ENCODE assay signal across 16 cellular contexts in the genomic region with DNA sequence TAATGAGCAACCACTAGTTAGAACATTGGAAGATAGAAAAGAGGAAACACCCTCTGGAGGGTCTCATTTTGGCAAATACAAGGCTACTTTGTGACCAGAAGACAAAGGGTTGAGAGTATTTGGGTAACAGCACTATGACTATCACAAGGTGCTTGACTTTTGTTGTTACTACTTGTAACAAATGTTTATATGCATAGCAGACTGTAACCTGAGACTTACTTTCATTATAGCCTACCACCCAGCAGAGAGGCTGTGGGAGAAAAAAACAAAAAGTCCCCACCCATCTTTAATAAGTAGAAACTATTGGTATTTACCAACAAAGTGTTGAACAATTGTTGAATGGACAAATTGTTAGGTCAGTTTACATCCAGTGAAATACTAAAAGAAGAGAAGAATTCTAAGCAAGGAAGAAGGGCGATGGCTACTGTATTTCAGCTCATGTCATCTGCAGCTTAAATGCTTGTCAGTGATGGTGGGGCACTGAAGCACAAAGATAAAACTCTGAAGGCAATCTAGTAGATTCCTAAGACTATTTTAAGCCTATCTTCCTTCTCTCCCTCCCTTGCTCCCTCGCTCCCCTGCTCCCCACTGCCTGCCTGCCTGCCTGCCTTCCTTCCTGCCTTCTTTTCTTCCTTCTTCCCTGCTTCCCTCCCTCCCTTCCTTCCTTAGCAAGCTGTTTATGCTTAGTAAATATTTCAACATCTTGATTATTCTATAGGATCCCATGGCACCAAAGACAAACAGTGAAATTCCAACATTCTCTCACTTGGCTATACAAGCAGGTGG.
DNase-seq lines count a peak whose midpoint lies in the region; ATAC-seq, FAIRE-seq and TF ChIP-seq lines count a peak whose summit lies in the region.
"Had no signal": no experiment of that assay in that cellular context is flagged by ENCODE, and none has a peak within 500 bp of the region (broad histone marks: within the 10 kb centered on the region; RNA-seq: fewer than 3 reads in every experiment).

No MANE protein-coding gene starts in this region.

- no peak for FAIRE-seq in H54 (lab: Jason Lieb, UNC)
- FAIRE-seq: K562 had no signal

- no peak overlapping the region for H3K18ac ChIP-seq in mesenchymal stem cell (ENCODE audit: low read depth in 1 of 2, low read length in 2 of 2)

- H3K79me1 ChIP-seq in mesenchymal stem cell (replicated peaks; ENCODE audit: low read length, poor library complexity, severe bottlenecking), result no peaks in the 10 kb centered on the region

- H3K14ac ChIP-seq in mesenchymal stem cell (ENCODE audit: low read length in 2 of 2), result no peak overlapping the region

- H3K4me1 ChIP-seq in HUES48 (ENCODE audit: control insufficient read depth, insufficient read depth, low read length) (peaks cover 16% of the 10 kb centered on the region), mesenchymal stem cell (ENCODE audit: control insufficient read depth, insufficient read depth, low read depth, low read length) (no peaks in the 10 kb centered on the region)

- peak overlapping the region; percentile 21; the same call in 1 of the 2 replicates for H3K4me3 ChIP-seq in HUES48 (ENCODE audit: low read depth, low read length)
- no peak overlapping the region for H3K4me3 ChIP-seq in mesenchymal stem cell (ENCODE audit: insufficient read depth in 1 of 2, low read depth in 1 of 2, low read length in 2 of 2)
- H3K4me3 ChIP-seq: GM23248, K562 had no signal

- 86% methylated on average over 2 of the region's 2 CpGs for WGBS in mesenchymal stem cell

- H3K9ac ChIP-seq in HUES48 (ENCODE audit: low read depth, low read length), result no peak overlapping the region
- no peak overlapping the region for H3K9ac ChIP-seq in mesenchymal stem cell (ENCODE audit: low read length)
- H3K9ac ChIP-seq: GM23248 had no signal

- H3K36me3 ChIP-seq in HUES48 (ENCODE audit: control insufficient read depth, insufficient read depth, low read length), result no peaks in the 10 kb centered on the region
- H3K36me3 ChIP-seq in mesenchymal stem cell (ENCODE audit: control insufficient read depth in 1 of 2, insufficient read depth in 2 of 2, low read depth in 1 of 2, low read length in 2 of 2), result no peaks in the 10 kb centered on the region

- no peak for ATAC-seq in HG03025 (IDR thresholded peaks at IDR 0.05; ENCODE audit: low FRiP score, unreplicated experiment)
- ATAC-seq: K562 had no signal

- no peak overlapping the region for H2BK120ac ChIP-seq in mesenchymal stem cell (ENCODE audit: low read depth, low read length)

- no peak overlapping the region for H4K91ac ChIP-seq in mesenchymal stem cell (ENCODE audit: low read length)

- peak overlapping the region; percentile 24 for H3K27ac ChIP-seq in HUES48 (ENCODE audit: low read depth, low read length)
- H3K27ac ChIP-seq in mesenchymal stem cell (ENCODE audit: low read length, poor library complexity, severe bottlenecking), result no peak overlapping the region
- H3K27ac ChIP-seq: 22Rv1, GM23248 had no signal

- no peak overlapping the region for H3K4ac ChIP-seq in mesenchymal stem cell (ENCODE audit: low read depth in 1 of 2, low read length in 2 of 2)

- H2BK5ac ChIP-seq in mesenchymal stem cell (ENCODE audit: low read depth, low read length, poor library complexity, severe bottlenecking), result no peak overlapping the region

- no peak overlapping the region for H4K8ac ChIP-seq in mesenchymal stem cell (ENCODE audit: low read length)

- DNase-seq in DMS53 (lab: John Stamatoyannopoulos, UW) (peak; percentile 1), DMS53 treated with DMSO at 0.1 percent for 48 hours (lab: John Stamatoyannopoulos, UW; ENCODE audit: unreplicated experiment) (no peak), NCI-H69 (lab: John Stamatoyannopoulos, UW) (peak; percentile 3), mesenchymal stem cell (peak; percentile 3), DMS153 treated with DMSO at 0.1 percent for 48 hours (lab: John Stamatoyannopoulos, UW; ENCODE audit: unreplicated experiment) (no peak), H54 (ENCODE audit: insufficient read length, low spot score) (no peak)
- DNase-seq: CD4-positive, CD25-positive, alpha-beta regulatory T cell; DMS79; GM23248; NCI-H1694; NCI-H526 treated with DMSO at 0.1 percent for 48 hours; SW 1271 had no signal

- H2AK5ac ChIP-seq in mesenchymal stem cell (ENCODE audit: low read length, severe bottlenecking), result no peak overlapping the region

- H3K23ac ChIP-seq in mesenchymal stem cell (ENCODE audit: low read length in 2 of 2), result no peak overlapping the region

- H3K4me2 ChIP-seq in mesenchymal stem cell (ENCODE audit: low read length, poor library complexity, severe bottlenecking), result no peak overlapping the region

- H2AFZ ChIP-seq in mesenchymal stem cell (ENCODE audit: low read depth, low read length), result no peak overlapping the region
- H2AFZ ChIP-seq: GM23248 had no signal

- H3K27me3 ChIP-seq in HUES48 (ENCODE audit: control insufficient read depth, insufficient read depth, low read length) (no peaks in the 10 kb centered on the region), mesenchymal stem cell (ENCODE audit: control insufficient read depth in 1 of 2, insufficient read depth in 1 of 2, low read length in 2 of 2) (no peaks in the 10 kb centered on the region)

- TF ChIP-seq POLR2A in H54 (IDR thresholded peaks at IDR 0.05; ENCODE audit: low read depth, low read length), result no peak

- no peak overlapping the region for H2BK12ac ChIP-seq in mesenchymal stem cell (ENCODE audit: low read length in 2 of 2)

- no peak overlapping the region for H2BK15ac ChIP-seq in mesenchymal stem cell (ENCODE audit: low read depth, poor library complexity, severe bottlenecking)

- no peaks in the 10 kb centered on the region for H3K9me3 ChIP-seq in HUES48 (ENCODE audit: control insufficient read depth, insufficient read depth, low read length)
- no peaks in the 10 kb centered on the region for H3K9me3 ChIP-seq in mesenchymal stem cell (ENCODE audit: control insufficient read depth, low read length)

Comparison
In these comparisons a context has a peak if more than half of its experiments do, and no peak if none do; other contexts are left out.
1. DNase-seq: peak in DMS53 (single experiment), NCI-H69 (single experiment) and mesenchymal stem cell (single experiment); none in DMS53 treated with DMSO at 0.1 percent for 48 hours (single experiment), DMS153 treated with DMSO at 0.1 percent for 48 hours (single experiment) and H54 (single experiment).